In genomic region chr10:129174167-129175014, GRCh38 we compare ENCODE assay signal across 13 cellular contexts.
"Had no signal": no experiment of that assay in that cellular context is flagged by ENCODE, and none has a peak within 500 bp of the region (broad histone marks: within the 10 kb centered on the region; RNA-seq: fewer than 3 reads in every experiment).

No MANE protein-coding gene starts in this region.

- H3K4me3 Mint-ChIP-seq: activated CD8-positive, alpha-beta memory T cell treated with anti-CD3 and anti-CD28 coated beads, Interleukin-2, amount 10 ng/mL, durations not matched to agents 7 days and 5 days; activated naive CD4-positive, alpha-beta T cell treated with anti-CD3 and anti-CD28 coated beads for 36 hours; endodermal cell; nephron had no signal

- H3K36me3 ChIP-seq: gastroesophageal sphincter had no signal

- H3K4me1 ChIP-seq: gastroesophageal sphincter had no signal

- H3K4me1 Mint-ChIP-seq: activated CD8-positive, alpha-beta memory T cell treated with anti-CD3 and anti-CD28 coated beads, Interleukin-2, amount 10 ng/mL, durations not matched to agents 7 days and 5 days had no signal

- H3K9me3 ChIP-seq: gastroesophageal sphincter had no signal

- H3K9me3 Mint-ChIP-seq: activated naive CD4-positive, alpha-beta T cell treated with anti-CD3 and anti-CD28 coated beads for 36 hours; activated T-helper 2 cell treated with anti-CD3 and anti-CD28 coated beads, Interferon-gamma antibody, Interleukin-2, Interleukin-4, amounts not matched to agents 10 μg/mL and 5 μg/mL and 100 μg/mL, durations not matched to agents 14 hours and 24 hours and 36 hours; endodermal cell; nephron had no signal

- H3K4me3 ChIP-seq: dorsolateral prefrontal cortex, gastroesophageal sphincter had no signal

- H3K36me3 Mint-ChIP-seq: activated CD8-positive, alpha-beta memory T cell treated with anti-CD3 and anti-CD28 coated beads, Interleukin-2, amount 10 ng/mL, durations not matched to agents 7 days and 5 days had no signal

- ATAC-seq: activated CD8-positive, alpha-beta memory T cell treated with anti-CD3 and anti-CD28 coated beads, Interleukin-2, amount 10 ng/mL, durations not matched to agents 7 days and 5 days; gastroesophageal sphincter; stimulated activated naive CD8-positive, alpha-beta T cell treated with anti-CD3 and anti-CD28 coated beads, Interleukin-15, Interleukin-2, amounts not matched to agents 100 U/mL and 50 U/mL, for 24 hours had no signal

- H3K27ac ChIP-seq: dorsolateral prefrontal cortex, gastroesophageal sphincter had no signal

- DNase-seq: activated CD4-positive, alpha-beta T cell treated with anti-CD3 and anti-CD28 coated beads, Interleukin-2, amount 50 U/mL, for 48 hours; activated CD8-positive, alpha-beta memory T cell treated with anti-CD3 and anti-CD28 coated beads, Interleukin-2, amount 10 ng/mL, durations not matched to agents 7 days and 5 days; activated naive CD4-positive, alpha-beta T cell treated with anti-CD3 and anti-CD28 coated beads for 36 hours; activated T-cell treated with anti-CD3 and anti-CD28 coated beads, Interleukin-2, amount 50 U/mL, for 1 hour; dorsolateral prefrontal cortex; endodermal cell; mesendoderm; stimulated activated CD4-positive, alpha-beta T cell treated with anti-CD3 and anti-CD28 coated beads, Interleukin-4, amount 100 ng/mL, for 24 hours; stimulated activated naive CD8-positive, alpha-beta T cell treated with anti-CD3 and anti-CD28 coated beads, Interleukin-15, Interleukin-2, amounts not matched to agents 100 U/mL and 50 U/mL, for 24 hours; trophoblast cell had no signal

- H3K27ac Mint-ChIP-seq: activated CD8-positive, alpha-beta memory T cell treated with anti-CD3 and anti-CD28 coated beads, Interleukin-2, amount 10 ng/mL, durations not matched to agents 7 days and 5 days; activated naive CD4-positive, alpha-beta T cell treated with anti-CD3 and anti-CD28 coated beads for 36 hours; activated T-helper 2 cell treated with anti-CD3 and anti-CD28 coated beads, Interferon-gamma antibody, Interleukin-2, Interleukin-4, amounts not matched to agents 10 μg/mL and 5 μg/mL and 100 μg/mL, durations not matched to agents 14 hours and 24 hours and 36 hours; endodermal cell; nephron had no signal
